In genomic region chr2:42360493-42360889, GRCh38 we compare ENCODE assay signal across 8 cellular contexts. TPM values are rescaled to one million over a fixed set of nuclear protein-coding genes. Genes with fewer than 3 reads are reported as not detected.
DNase-seq lines count a peak whose midpoint lies in the region; ATAC-seq lines count a peak whose summit lies in the region.

No MANE protein-coding gene starts in this region.

- H3K4me3 Mint-ChIP-seq in activated naive CD8-positive, alpha-beta T cell treated with anti-CD3 and anti-CD28 coated beads, Interleukin-2, amount 10 ng/mL, durations not matched to agents 7 days and 5 days: peak overlapping the region; percentile 92
- H3K4me3 Mint-ChIP-seq in stimulated activated naive B cell treated with anti-CD40 and anti-IgM and Interleukin-4, amounts not matched to agents 10 μg/mL and 1 μg/mL and 100 μg/mL, for 72 hours: peak overlapping the region; percentile 89 to 91

- H3K36me3 Mint-ChIP-seq in activated naive CD8-positive, alpha-beta T cell treated with anti-CD3 and anti-CD28 coated beads, Interleukin-2, amount 10 ng/mL, durations not matched to agents 7 days and 5 days: peaks cover 10% of the 10 kb centered on the region
- peaks cover 9 to 16% of the 10 kb centered on the region in 2 donors for H3K36me3 Mint-ChIP-seq in stimulated activated naive B cell treated with anti-CD40 and anti-IgM and Interleukin-4, amounts not matched to agents 10 μg/mL and 1 μg/mL and 100 μg/mL, for 72 hours

- peaks cover 40% of the 10 kb centered on the region for H3K4me1 Mint-ChIP-seq in activated naive CD8-positive, alpha-beta T cell treated with anti-CD3 and anti-CD28 coated beads, Interleukin-2, amount 10 ng/mL, durations not matched to agents 7 days and 5 days
- H3K4me1 Mint-ChIP-seq in stimulated activated naive B cell treated with anti-CD40 and anti-IgM and Interleukin-4, amounts not matched to agents 10 μg/mL and 1 μg/mL and 100 μg/mL, for 72 hours: peaks cover 30 to 62% of the 10 kb centered on the region in 2 donors

- H3K27ac ChIP-seq in iPS-18a (ENCODE audit: low read length): peak overlapping the region; percentile 98

- H3K27ac Mint-ChIP-seq in activated naive CD8-positive, alpha-beta T cell treated with anti-CD3 and anti-CD28 coated beads, Interleukin-2, amount 10 ng/mL, durations not matched to agents 7 days and 5 days: peak overlapping the region; percentile 93
- peak overlapping the region; percentile 99 for H3K27ac Mint-ChIP-seq in stimulated activated naive B cell treated with anti-CD40 and anti-IgM and Interleukin-4, amounts not matched to agents 10 μg/mL and 1 μg/mL and 100 μg/mL, for 72 hours

- no peaks in the 10 kb centered on the region for H3K9me3 Mint-ChIP-seq in activated naive CD8-positive, alpha-beta T cell treated with anti-CD3 and anti-CD28 coated beads, Interleukin-2, amount 10 ng/mL, durations not matched to agents 7 days and 5 days
- no peaks in the 10 kb centered on the region for H3K9me3 Mint-ChIP-seq in stimulated activated naive B cell treated with anti-CD40 and anti-IgM and Interleukin-4, amounts not matched to agents 10 μg/mL and 1 μg/mL and 100 μg/mL, for 72 hours

- POLR2A ChIA-PET in activated naive CD8-positive, alpha-beta T cell treated with anti-CD3 and anti-CD28 coated beads, Interleukin-2, amount 10 ng/mL, durations not matched to agents 7 days and 5 days (lab: Charles Lee): interaction anchor here (0.6 to 2.3 kb wide), 6 partner anchors 20 to 261 kb away, joined by 3 to 6 read pairs (median 4); no protein-coding TSS in a partner anchor

- no peaks in the 10 kb centered on the region for H3K36me3 ChIP-seq in iPS-18a (ENCODE audit: control insufficient read depth, low read depth, low read length)

- H3K4me1 ChIP-seq in iPS-18a (ENCODE audit: control insufficient read depth, low read depth, low read length): peaks cover 15% of the 10 kb centered on the region

- no peaks in the 10 kb centered on the region for H3K27me3 Mint-ChIP-seq in activated naive CD8-positive, alpha-beta T cell treated with anti-CD3 and anti-CD28 coated beads, Interleukin-2, amount 10 ng/mL, durations not matched to agents 7 days and 5 days
- peaks cover 0 to 10% of the 10 kb centered on the region in 2 donors for H3K27me3 Mint-ChIP-seq in stimulated activated naive B cell treated with anti-CD40 and anti-IgM and Interleukin-4, amounts not matched to agents 10 μg/mL and 1 μg/mL and 100 μg/mL, for 72 hours

- DNase-seq in DMS 273 (lab: John Stamatoyannopoulos, UW; ENCODE audit: unreplicated experiment): peak; percentile 67
- no peak for DNase-seq in DMS 273 treated with DMSO at 0.1 percent for 48 hours (lab: John Stamatoyannopoulos, UW)
- no peak for DNase-seq in activated naive CD8-positive, alpha-beta T cell treated with anti-CD3 and anti-CD28 coated beads, Interleukin-2, amount 10 ng/mL, durations not matched to agents 7 days and 5 days
- DNase-seq in stimulated activated naive B cell treated with anti-CD40 and anti-IgM and Interleukin-4, amounts not matched to agents 10 μg/mL and 1 μg/mL and 100 μg/mL, for 72 hours: no peak
- DNase-seq in NCI-H1105 treated with DMSO at 0.1 percent for 48 hours (lab: John Stamatoyannopoulos, UW): no peak
- DNase-seq in NCI-H1930 (lab: John Stamatoyannopoulos, UW): no peak
- DNase-seq in NK-92 (lab: John Stamatoyannopoulos, UW; ENCODE audit: unreplicated experiment): no peak

- no peaks in the 10 kb centered on the region for H3K27me3 ChIP-seq in iPS-18a (ENCODE audit: control insufficient read depth, insufficient read depth, low read length)

- H3K9ac ChIP-seq in iPS-18a (ENCODE audit: low read length): peak overlapping the region; percentile 92

- no peak for ATAC-seq in activated naive CD8-positive, alpha-beta T cell treated with anti-CD3 and anti-CD28 coated beads, Interleukin-2, amount 10 ng/mL, durations not matched to agents 7 days and 5 days (ENCODE audit: low read depth)
- no peak for ATAC-seq in stimulated activated naive B cell treated with anti-CD40 and anti-IgM and Interleukin-4, amounts not matched to agents 10 μg/mL and 1 μg/mL and 100 μg/mL, for 72 hours (replicated peaks)

- H3K4me3 ChIP-seq in iPS-18a (ENCODE audit: low read length): peak overlapping the region; percentile 96

- no peaks in the 10 kb centered on the region for H3K9me3 ChIP-seq in iPS-18a (ENCODE audit: control insufficient read depth, low read depth, low read length)

RNA-seq across cellular contexts. Expression of gene COX7A2L, which starts 0.5 kb away (rescaled TPM):
- 10 to 100 TPM; 88.0 to 92.0 TPM for total RNA-seq in activated naive CD8-positive, alpha-beta T cell treated with anti-CD3 and anti-CD28 coated beads, Interleukin-2, amount 10 ng/mL, durations not matched to agents 7 days and 5 days
